Comparison of ENCODE assay signal across 8 cellular contexts in the genomic region with DNA sequence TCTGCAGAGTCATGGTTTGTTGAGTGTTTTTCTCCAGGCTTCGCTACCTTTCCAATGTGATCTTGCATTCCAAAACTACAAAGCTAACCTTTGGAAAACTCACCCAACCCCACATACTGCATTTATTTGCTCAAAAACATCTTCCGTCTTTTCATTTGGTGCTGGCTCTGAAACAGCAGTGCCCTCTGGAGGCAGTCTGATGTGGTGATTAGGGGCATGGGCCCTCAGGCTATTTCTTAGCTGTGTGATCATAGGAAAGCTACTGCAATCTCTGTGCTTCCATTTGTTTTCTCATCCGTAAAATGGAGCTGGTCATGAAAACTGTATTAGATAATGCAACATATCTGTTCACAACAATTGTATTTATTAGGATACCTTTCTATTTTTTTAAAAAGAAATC. TPM values are rescaled to one million over a fixed set of nuclear protein-coding genes. Genes with fewer than 3 reads are reported as not detected.
DNase-seq lines count a peak whose midpoint lies in the region; ATAC-seq and TF ChIP-seq lines count a peak whose summit lies in the region.

No MANE protein-coding gene starts in this region.

- no peaks in the 10 kb centered on the region for H3K27me3 Mint-ChIP-seq in endodermal cell (ENCODE audit: insufficient read depth)

- H3K9me3 Mint-ChIP-seq in endodermal cell = no peaks in the 10 kb centered on the region

- H3K9me2 ChIP-seq in OCI-LY1 (ENCODE audit: low read depth, low read length) = no peaks in the 10 kb centered on the region

- TF ChIP-seq CTCF in heart right ventricle (IDR thresholded peaks at IDR 0.05) (peak in 6 of 9 donors; percentile 22 to 59 (median 37)), OCI-LY1 (IDR thresholded peaks at IDR 0.05; ENCODE audit: low read length) (peak; percentile 93), endodermal cell (conservative IDR thresholded peaks at IDR 0.05) (peak; percentile 83)

- H3K4me1 Mint-ChIP-seq in endodermal cell = peaks cover 15% of the 10 kb centered on the region

- ATAC-seq in heart right ventricle (no peak), right cardiac atrium (no peak)

- H3K4me3 ChIP-seq in heart right ventricle = no peak overlapping the region
- no peak overlapping the region for H3K4me3 ChIP-seq in right cardiac atrium (ENCODE audit: low read length)
- no peak overlapping the region for H3K4me3 ChIP-seq in OCI-LY1 (ENCODE audit: low read depth, low read length, poor library complexity, severe bottlenecking)
- no peak overlapping the region for H3K4me3 ChIP-seq in endodermal cell (ENCODE audit: low read length)
- H3K4me3 ChIP-seq in effector memory CD4-positive, alpha-beta T cell (ENCODE audit: insufficient read depth, low read depth, low read length, poor library complexity, severe bottlenecking) = no peak overlapping the region

- peaks cover 20% of the 10 kb centered on the region for H3K36me3 Mint-ChIP-seq in endodermal cell (ENCODE audit: low read depth)

- no peaks in the 10 kb centered on the region for H3K4me1 ChIP-seq in heart right ventricle
- H3K4me1 ChIP-seq in right cardiac atrium (ENCODE audit: control insufficient read depth, insufficient read depth, low read length) = no peaks in the 10 kb centered on the region
- H3K4me1 ChIP-seq in OCI-LY1 (ENCODE audit: insufficient read depth, low read length, severe bottlenecking) = peaks cover 7% of the 10 kb centered on the region
- no peaks in the 10 kb centered on the region for H3K4me1 ChIP-seq in endodermal cell (ENCODE audit: control insufficient read depth, insufficient read depth, low read length)
- H3K4me1 ChIP-seq in effector memory CD4-positive, alpha-beta T cell (ENCODE audit: control insufficient read depth, insufficient read depth, low read length, poor library complexity, severe bottlenecking) = no peaks in the 10 kb centered on the region

- 89 to 97% methylated on average over 3 of the region's 3 CpGs for WGBS in heart right ventricle, 2 donors
- 92% methylated on average over 3 of the region's 3 CpGs for WGBS in right cardiac atrium
- WGBS in endodermal cell (ENCODE audit: insufficient coverage in 1 of 2, insufficient read length in 1 of 2), 2 experiments = 96% methylated on average over 3 of the region's 3 CpGs; no CpG with 5 or more reads in 1 of the 2 experiments

- intact Hi-C loops in heart right ventricle (cut with DNase I) (loop anchor here in 4 of 10 donors (5.0 to 10.0 kb wide), 2 partner anchors 465 to 467 kb away; no protein-coding TSS in a partner anchor), right cardiac atrium (cut with DNase I) (loop anchor here in 2 of 4 donors (5.0 to 10.0 kb wide), 2 partner anchors 465 to 467 kb away; no protein-coding TSS in a partner anchor), posterior cingulate gyrus (cut with DNase I) (loop anchor here (2.0 to 10.0 kb wide), 3 partner anchors 143 to 509 kb away; no protein-coding TSS in a partner anchor)

- no peak overlapping the region for H3K27ac Mint-ChIP-seq in endodermal cell

- H3K36me3 ChIP-seq in heart right ventricle (peaks cover 0 to 19% (median 0%) of the 10 kb centered on the region in 9 donors), OCI-LY1 (ENCODE audit: insufficient read depth, low read length) (peaks cover 5% of the 10 kb centered on the region; the same call in 1 of the 2 replicates), endodermal cell (ENCODE audit: control insufficient read depth, insufficient read depth, low read length) (peaks cover 33% of the 10 kb centered on the region)
- H3K36me3 ChIP-seq in effector memory CD4-positive, alpha-beta T cell (ENCODE audit: control insufficient read depth, insufficient read depth, low read length) = peaks cover 6% of the 10 kb centered on the region

- H2AFZ ChIP-seq in OCI-LY1 (ENCODE audit: low read length) = no peak overlapping the region

- H4K20me1 ChIP-seq in OCI-LY1 (ENCODE audit: insufficient read depth, low read length) = no peaks in the 10 kb centered on the region

- H3F3A ChIP-seq in OCI-LY1 (ENCODE audit: insufficient read depth, low read length) = no peaks in the 10 kb centered on the region

- H3K4me2 ChIP-seq in OCI-LY1 (ENCODE audit: low read length) = no peak overlapping the region

- H3K27me3 ChIP-seq in heart right ventricle (no peaks in the 10 kb centered on the region), right cardiac atrium (ENCODE audit: control insufficient read depth, insufficient read depth) (no peaks in the 10 kb centered on the region), OCI-LY1 (ENCODE audit: insufficient read depth, low read length) (no peaks in the 10 kb centered on the region), endodermal cell (ENCODE audit: control insufficient read depth, insufficient read depth, low read length, poor library complexity, severe bottlenecking) (no peaks in the 10 kb centered on the region)
- H3K27me3 ChIP-seq in effector memory CD4-positive, alpha-beta T cell (replicated peaks; ENCODE audit: control insufficient read depth, insufficient read depth, low read length, poor library complexity, severe bottlenecking) = no peaks in the 10 kb centered on the region

- H3K79me2 ChIP-seq in OCI-LY1 (ENCODE audit: insufficient read depth, low read length) = no peaks in the 10 kb centered on the region

- DNase-seq in heart right ventricle = no peak
- no peak for DNase-seq in right cardiac atrium
- DNase-seq in endodermal cell = peak; percentile 83
- DNase-seq in posterior cingulate gyrus = peak; percentile 18 to 90 (median 45)
- DNase-seq in mesenteric fat pad (ENCODE audit: low spot score) = no peak
- DNase-seq in activated CD4-positive, CD25-positive, alpha-beta regulatory T cell treated with anti-CD3 and anti-CD28 coated beads, Interleukin-2, amount 50 U/mL, for 72 hours = no peak
- no peak for DNase-seq in effector memory CD4-positive, alpha-beta T cell

- no peak overlapping the region for H3K27ac ChIP-seq in heart right ventricle
- H3K27ac ChIP-seq in right cardiac atrium (ENCODE audit: low read length) = no peak overlapping the region
- no peak overlapping the region for H3K27ac ChIP-seq in OCI-LY1 (ENCODE audit: low read depth, low read length, poor library complexity, severe bottlenecking)
- H3K27ac ChIP-seq in endodermal cell (ENCODE audit: low read depth, low read length) = no peak overlapping the region
- no peak overlapping the region for H3K27ac ChIP-seq in effector memory CD4-positive, alpha-beta T cell (ENCODE audit: insufficient read depth, low read length, poor library complexity, severe bottlenecking)

- H3K9ac ChIP-seq in OCI-LY1 (ENCODE audit: low read length) (no peak overlapping the region), endodermal cell (ENCODE audit: extremely low read depth, low read length, poor library complexity, severe bottlenecking) (no peak overlapping the region)

- H3K9me3 ChIP-seq in heart right ventricle (no peaks in the 10 kb centered on the region), right cardiac atrium (ENCODE audit: control insufficient read depth, low read length) (no peaks in the 10 kb centered on the region), OCI-LY1 (ENCODE audit: low read length) (no peaks in the 10 kb centered on the region), endodermal cell (ENCODE audit: control insufficient read depth, low read length) (no peaks in the 10 kb centered on the region)
- no peaks in the 10 kb centered on the region for H3K9me3 ChIP-seq in effector memory CD4-positive, alpha-beta T cell (ENCODE audit: control insufficient read depth, low read length)

- H3K4me3 Mint-ChIP-seq in endodermal cell = no peak overlapping the region

RNA-seq across cellular contexts. Expression of a gene that starts 47.0 kb away (rescaled TPM):
- total RNA-seq in heart right ventricle = 10 to 100 TPM; 10.1 to 25.6 (median 19.3) TPM
- polyA plus RNA-seq in heart right ventricle = 10 to 100 TPM; 37.5 to 38.5 TPM
- total RNA-seq in right cardiac atrium = 10 to 100 TPM; 12.3 to 20.1 (median 16.3) TPM
- 35.2 TPM for polyA plus RNA-seq in right cardiac atrium
- total RNA-seq in endodermal cell = 10 to 100 TPM; 28.2 to 33.6 TPM
- 21.2 TPM for polyA plus RNA-seq in endodermal cell (2013, experiment 1 of 2)
- 19.2 TPM for polyA plus RNA-seq in endodermal cell (2013, experiment 2 of 2)
- 20.0 TPM for total RNA-seq in mesenteric fat pad

Comparison
In these comparisons a context has a peak if more than half of its experiments do, and no peak if none do; other contexts are left out.
1. DNase-seq: peak in endodermal cell (single experiment) and posterior cingulate gyrus (10 of 10); none in heart right ventricle (0 of 2), right cardiac atrium (0 of 3), mesenteric fat pad (single experiment), activated CD4-positive, CD25-positive, alpha-beta regulatory T cell treated with anti-CD3 and anti-CD28 coated beads, Interleukin-2, amount 50 U/mL, for 72 hours (single experiment) and effector memory CD4-positive, alpha-beta T cell (0 of 3).
2. CTCF ChIP-seq: peak in every context shown above with its lines; median percentile 93 in OCI-LY1; 83 in endodermal cell; 37 in heart right ventricle.